ENCODE assay signal across 14 cellular contexts in the genomic region with DNA sequence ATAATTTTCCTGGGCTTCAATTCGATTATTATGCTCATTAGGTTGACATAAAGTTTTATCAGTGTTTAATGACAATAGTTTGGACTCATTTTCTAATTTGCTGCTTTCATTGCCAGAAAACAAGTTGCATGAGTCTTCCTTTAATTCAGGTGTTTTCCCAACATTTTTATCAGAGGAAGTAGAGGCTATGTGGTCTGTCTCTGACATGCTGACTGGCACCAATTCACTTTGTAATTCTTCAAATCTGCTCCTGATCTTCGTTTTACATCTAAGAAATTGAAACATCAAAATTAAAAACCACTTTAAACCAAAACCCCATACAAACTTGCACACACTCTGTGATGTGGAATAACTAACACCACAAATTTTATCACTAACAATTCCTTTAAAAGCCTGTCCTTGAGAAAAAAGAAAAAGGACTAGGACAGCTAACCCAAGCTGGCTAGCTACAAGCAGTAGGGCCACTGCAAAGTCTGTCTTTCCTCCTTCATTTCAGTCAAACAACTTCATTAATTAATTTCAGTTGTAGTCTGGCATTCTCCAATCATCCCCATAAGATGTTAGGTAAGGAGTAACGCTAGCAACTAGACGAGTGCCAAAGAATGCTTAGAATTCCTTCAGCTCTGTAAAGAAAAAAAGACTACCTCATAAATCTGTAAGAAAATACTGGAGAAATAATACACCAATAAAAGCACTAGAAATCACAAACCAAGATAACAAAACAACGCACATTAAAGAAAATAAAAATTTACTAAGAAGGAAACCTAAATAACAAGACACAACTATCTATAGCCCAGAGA. TPM values are rescaled to one million over a fixed set of nuclear protein-coding genes. Genes with fewer than 3 reads are reported as not detected.
A peak's percentile ranks its signal among the peaks of the same experiment; 100 is the strongest.
DNase-seq lines count a peak whose midpoint lies in the region; TF ChIP-seq lines count a peak whose summit lies in the region.
"Had no signal": no experiment of that assay in that cellular context is flagged by ENCODE, and none has a peak within 500 bp of the region (broad histone marks: within the 10 kb centered on the region; RNA-seq: fewer than 3 reads in every experiment).

No MANE protein-coding gene starts in this region.

- no peak for TF ChIP-seq EP300 in suprapubic skin (IDR thresholded peaks at IDR 0.05)

- TF ChIP-seq POLR2A in suprapubic skin (IDR thresholded peaks at IDR 0.05): no peak

- H3K36me3 ChIP-seq in suprapubic skin: peaks cover 3% of the 10 kb centered on the region
- no peaks in the 10 kb centered on the region for H3K36me3 ChIP-seq in right atrium auricular region

- H3K27me3 ChIP-seq in suprapubic skin: no peaks in the 10 kb centered on the region
- H3K27me3 ChIP-seq in right atrium auricular region: no peaks in the 10 kb centered on the region

- DNase-seq in EH (ENCODE audit: low read depth): peak; percentile 65
- peak; percentile 39 for DNase-seq in NCI-H226
- peak; percentile 33 for DNase-seq in fibroblast of gingiva (ENCODE audit: low read depth)
- DNase-seq in renal cortical epithelial cell (ENCODE audit: low read depth): peak; percentile 48
- no peak for DNase-seq in D341Med (ENCODE audit: low spot score)
- no peak for DNase-seq in suprapubic skin (ENCODE audit: low spot score in 2 of 2)
- DNase-seq in mesenteric fat pad (ENCODE audit: low spot score): no peak
- no peak for DNase-seq in right atrium auricular region (ENCODE audit: low spot score)
- DNase-seq: activated CD4-positive, alpha-beta T cell treated with anti-CD3 and anti-CD28 coated beads, Interleukin-2, amount 50 U/mL, for 1 hour; activated naive CD4-positive, alpha-beta T cell treated with anti-CD3 and anti-CD28 coated beads, Interleukin-2, amount 50 U/mL, for 16 hours; left cardiac atrium; stimulated activated CD4-positive, alpha-beta T cell treated with anti-CD3 and anti-CD28 coated beads, Interleukin-1b, Interleukin-23, amount 100 ng/mL, for 48 hours; stimulated activated naive CD4-positive, alpha-beta T cell treated with Interleukin-2 at 50 U/mL for 16 hours had no signal

- H3K27ac ChIP-seq in suprapubic skin: no peak overlapping the region
- peak overlapping the region in 1 of 2 donors; percentile 37 for H3K27ac ChIP-seq in right atrium auricular region
- H3K27ac ChIP-seq: KMS-11 had no signal

- TF ChIP-seq CTCF in suprapubic skin (IDR thresholded peaks at IDR 0.05) (no peak), right atrium auricular region (IDR thresholded peaks at IDR 0.05) (no peak)

- no peak overlapping the region for H3K4me3 ChIP-seq in suprapubic skin
- H3K4me3 ChIP-seq in right atrium auricular region: no peak overlapping the region

- 31% methylated on average over 5 of the region's 5 CpGs for WGBS in suprapubic skin

- H3K4me1 ChIP-seq in suprapubic skin (peaks cover 36% of the 10 kb centered on the region), right atrium auricular region (peaks cover 0 to 23% of the 10 kb centered on the region in 2 donors)

- H3K9me3 ChIP-seq in suprapubic skin (no peaks in the 10 kb centered on the region), right atrium auricular region (peaks cover 0 to 3% of the 10 kb centered on the region in 2 donors)

RNA-seq across cellular contexts. Expression of a gene that starts 10.7 kb away (rescaled TPM):
- 21.7 and 31.1 TPM in 2 replicates for total RNA-seq in renal cortical epithelial cell
- 10 to 100 TPM; 39.0 to 87.8 (median 50.9) TPM for total RNA-seq in suprapubic skin
- 19.4 TPM for total RNA-seq in mesenteric fat pad
- 10 to 100 TPM; 13.0 to 17.1 TPM for total RNA-seq in right atrium auricular region

RNA-seq across cellular contexts. Expression of a gene that starts 15.9 kb away (rescaled TPM):
- total RNA-seq in renal cortical epithelial cell: 0.69 and 8.1 TPM in 2 replicates
- under 1 TPM in 3 of 4 donors, not detected in 1; 0.17 to 0.42 (median 0.40) TPM for total RNA-seq in suprapubic skin
- 0.16 TPM for total RNA-seq in mesenteric fat pad
- 1 to 10 TPM in 1 of 2 donors, under 1 TPM in 1; 0.12 to 1.1 TPM for total RNA-seq in right atrium auricular region

Comparison
In these comparisons a context has a peak if more than half of its experiments do, and no peak if none do; other contexts are left out.
1. DNase-seq: peak in EH (single experiment), NCI-H226 (single experiment), fibroblast of gingiva (single experiment) and renal cortical epithelial cell (single experiment); none in D341Med (single experiment), suprapubic skin (0 of 2), mesenteric fat pad (single experiment) and right atrium auricular region (single experiment).